ENCODE assay signal across 8 cellular contexts in the genomic region with DNA sequence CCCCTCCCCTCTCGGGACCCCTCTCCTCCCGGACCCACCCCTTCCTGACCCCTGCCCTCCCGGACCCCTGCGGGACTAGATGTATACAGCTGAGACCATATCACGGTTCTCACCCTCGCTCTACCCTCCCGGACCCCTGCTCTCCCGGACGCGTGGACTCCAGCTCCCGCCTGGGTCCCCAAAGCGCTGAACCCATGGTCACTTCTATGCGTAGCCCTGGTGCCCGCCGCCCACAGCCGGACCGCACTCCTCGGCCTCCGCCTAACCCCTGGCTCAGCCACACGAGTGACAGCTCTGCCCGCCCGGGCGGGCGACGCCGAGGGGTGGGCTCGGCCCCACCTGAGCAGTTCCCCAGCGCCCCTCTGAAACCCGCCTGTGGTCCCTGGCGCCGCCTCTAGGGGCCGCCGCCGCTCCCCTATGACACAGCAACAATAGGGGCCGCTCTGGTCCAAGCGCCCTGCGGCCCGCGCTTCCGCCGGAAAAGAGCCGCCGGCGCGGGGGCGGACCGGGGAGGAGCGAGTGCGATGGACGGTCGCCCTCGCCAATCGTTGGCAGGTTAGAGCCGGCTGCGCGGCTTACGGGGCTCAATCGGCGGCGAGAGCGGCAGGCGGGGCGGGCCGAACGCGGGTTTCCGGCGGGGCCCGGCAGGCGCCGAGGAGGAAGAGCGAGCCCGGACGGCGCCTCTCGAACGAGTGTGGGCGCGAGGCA. TPM values are rescaled to one million over a fixed set of nuclear protein-coding genes. Genes with fewer than 3 reads are reported as not detected.
DNase-seq lines count a peak whose midpoint lies in the region; ATAC-seq and TF ChIP-seq lines count a peak whose summit lies in the region.

A gene with protein sequence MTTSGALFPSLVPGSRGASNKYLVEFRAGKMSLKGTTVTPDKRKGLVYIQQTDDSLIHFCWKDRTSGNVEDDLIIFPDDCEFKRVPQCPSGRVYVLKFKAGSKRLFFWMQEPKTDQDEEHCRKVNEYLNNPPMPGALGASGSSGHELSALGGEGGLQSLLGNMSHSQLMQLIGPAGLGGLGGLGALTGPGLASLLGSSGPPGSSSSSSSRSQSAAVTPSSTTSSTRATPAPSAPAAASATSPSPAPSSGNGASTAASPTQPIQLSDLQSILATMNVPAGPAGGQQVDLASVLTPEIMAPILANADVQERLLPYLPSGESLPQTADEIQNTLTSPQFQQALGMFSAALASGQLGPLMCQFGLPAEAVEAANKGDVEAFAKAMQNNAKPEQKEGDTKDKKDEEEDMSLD (plus strand): TSS at position 657 of the 708 bp plus-strand sequence. CDS start 572 bp downstream, outside the sequence.

- peak; percentile 85 for TF ChIP-seq CTCF in GM13976 (IDR thresholded peaks at IDR 0.05; ENCODE audit: borderline replicate concordance, control extremely low read depth, extremely low read depth, insufficient read depth, missing control alignments)
- TF ChIP-seq CTCF in left ventricle myocardium inferior (IDR thresholded peaks at IDR 0.05; ENCODE audit: borderline replicate concordance): peak; percentile 96
- TF ChIP-seq CTCF in prostate gland (IDR thresholded peaks at IDR 0.05): peak; percentile 95 to 99 (median 98)

- H3K4me1 ChIP-seq in left ventricle myocardium inferior (peaks cover 49% of the 10 kb centered on the region), prostate gland (replicated peaks) (peaks cover 25% of the 10 kb centered on the region), urinary bladder (ENCODE audit: insufficient read depth) (no peaks in the 10 kb centered on the region)

- under 1% methylated on average over 51 of the region's 79 CpGs for WGBS in prostate gland
- WGBS in urinary bladder: under 1% methylated on average over 79 of the region's 79 CpGs

- DNase-seq in GM13976 (ENCODE audit: low spot score) (peak; percentile 100), NCI-H146 treated with DMSO at 0.1 percent for 48 hours (lab: John Stamatoyannopoulos, UW; ENCODE audit: unreplicated experiment) (peak; percentile 93), amniotic stem cell (lab: John Stamatoyannopoulos, UW) (peak; percentile 92), left ventricle myocardium inferior (peak; percentile 96), prostate gland (ENCODE audit: low spot score) (peak; percentile 95)

- ATAC-seq in HG02870 (IDR thresholded peaks at IDR 0.05; ENCODE audit: unreplicated experiment): peak; percentile 81

- no peaks in the 10 kb centered on the region for H3K27me3 ChIP-seq in left ventricle myocardium inferior (ENCODE audit: low read depth)
- H3K27me3 ChIP-seq in prostate gland (replicated peaks; ENCODE audit: insufficient read depth): no peaks in the 10 kb centered on the region

- TF ChIP-seq POLR2A in prostate gland (IDR thresholded peaks at IDR 0.05): peak; percentile 57

- H3K9me3 ChIP-seq in left ventricle myocardium inferior (replicated peaks) (no peaks in the 10 kb centered on the region), prostate gland (no peaks in the 10 kb centered on the region)

- H3K4me3 ChIP-seq in left ventricle myocardium inferior (peak within 1 kb of the TSS; percentile 94), prostate gland (peak within 1 kb of the TSS; percentile 84 to 91), urinary bladder (ENCODE audit: low read depth, low read length) (peak within 1 kb of the TSS; percentile 91)

- intact Hi-C loops in T-helper 1 cell treated with Interleukin-12 subunit alpha and Interleukin-12 subunit beta and Interleukin-4 antibody, amounts not matched to agents 30 ng/mL and 1 ng/mL, for 36 hours (cut with micrococcal nuclease): loop anchor here (1.0 to 5.0 kb wide), 19 partner anchors 19 to 624 kb away; a partner anchor contains a TSS
- intact Hi-C loops in left ventricle myocardium inferior (cut with micrococcal nuclease): loop anchor here (5.0 kb wide), 1 partner anchor 80 kb away; no protein-coding TSS in a partner anchor
- intact Hi-C loops in prostate gland (cut with DNase I): loop anchor here (2.0 to 10.0 kb wide), 2 partner anchors 74 to 192 kb away; no protein-coding TSS in a partner anchor

- H3K36me3 ChIP-seq in left ventricle myocardium inferior (peaks cover 47% of the 10 kb centered on the region), prostate gland (peaks cover 0 to 11% of the 10 kb centered on the region in 2 donors), urinary bladder (ENCODE audit: insufficient read depth) (peaks cover 5% of the 10 kb centered on the region)

- in situ Hi-C loops in GM13976 (cut with MboI; ENCODE audit: low sequenced_read_pairs, unreplicated experiment): loop anchor here (10.0 kb wide), 1 partner anchor 82 kb away; a partner anchor contains a TSS

- H3K27ac ChIP-seq in left ventricle myocardium inferior (replicated peaks) (peak within 1 kb of the TSS; percentile 99), prostate gland (peak within 1 kb of the TSS; percentile 98 to 99), urinary bladder (ENCODE audit: low read depth) (peak within 1 kb of the TSS; percentile 98)

RNA-seq across cellular contexts. Expression of the gene that starts here (rescaled TPM):
- 123 and 124 TPM in 2 replicates for total RNA-seq in T-helper 1 cell treated with Interleukin-12 subunit alpha and Interleukin-12 subunit beta and Interleukin-4 antibody, amounts not matched to agents 30 ng/mL and 1 ng/mL, for 36 hours
- total RNA-seq in left ventricle myocardium inferior: 70.5 TPM
- total RNA-seq in prostate gland: 100 to 1,000 TPM; 149 to 207 TPM
- total RNA-seq in urinary bladder: 27.5 TPM
- 115 TPM for polyA plus RNA-seq in urinary bladder

Comparison
In these comparisons a context has a peak if more than half of its experiments do, and no peak if none do; other contexts are left out.
1. Peak in every context shown above with its lines: DNase-seq, ATAC-seq, H3K4me3 ChIP-seq and H3K27ac ChIP-seq.